ENCODE assay signal across 1 cellular context in the genomic region with DNA sequence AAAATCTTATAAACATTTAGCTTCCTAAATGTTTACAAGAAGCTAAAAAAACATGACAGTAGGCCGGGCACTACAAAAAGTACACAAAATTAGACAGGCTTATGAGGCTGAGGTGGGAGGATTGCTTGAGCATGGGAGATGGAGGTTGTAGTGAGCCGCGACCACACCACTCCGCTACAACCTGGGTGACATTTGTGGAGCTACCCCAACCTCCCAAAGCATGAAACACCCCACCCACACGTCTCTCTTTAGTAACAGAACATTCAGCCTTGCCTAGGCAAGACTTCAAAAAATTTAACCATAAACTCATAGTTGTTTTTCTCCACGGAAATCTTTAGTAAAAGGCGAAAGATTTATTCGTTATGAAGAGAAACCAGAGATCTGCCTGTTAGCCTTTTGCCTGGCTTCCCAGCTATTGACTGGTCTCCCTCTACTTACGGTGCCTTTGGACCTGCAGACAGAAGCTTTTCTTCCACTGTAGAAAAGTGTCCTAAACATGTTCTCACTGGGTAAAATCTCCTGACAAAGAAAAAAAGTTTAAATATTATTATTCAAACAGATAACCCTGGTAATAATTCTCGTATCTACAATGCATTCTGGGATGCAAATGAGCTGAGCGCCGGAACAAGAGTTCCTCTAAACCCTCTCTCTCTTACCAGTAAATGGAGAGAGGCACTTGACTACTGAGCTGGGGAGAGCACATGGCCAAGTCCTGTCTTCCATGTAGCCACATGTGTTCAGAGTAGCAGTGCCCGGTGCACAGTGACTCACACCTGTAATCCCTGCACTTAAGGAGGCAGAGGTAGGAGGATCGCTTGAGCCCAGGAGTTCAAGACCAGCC.
TF ChIP-seq lines count a peak whose summit lies in the region.

No MANE protein-coding gene starts in this region.

TF ChIP-seq in HepG2, 621 proteins besides CTCF, POLR2A, EP300 and RAD21 (continued from another document and continues in another):
- TF ChIP-seq ZNF75D (CRISPR knock-in tag; IDR thresholded peaks at IDR 0.05; ENCODE audit: borderline replicate concordance) (no peak), RFX5 (IDR thresholded peaks at IDR 0.05; ENCODE audit: low read depth, low read length) (no peak), GATA4 (IDR thresholded peaks at IDR 0.05; ENCODE audit: borderline replicate concordance, low read depth) (peak; percentile 100), ARNTL (CRISPR knock-in tag; IDR thresholded peaks at IDR 0.05) (no peak), RBM39 (IDR thresholded peaks at IDR 0.05; ENCODE audit: low read depth, low read length, poor library complexity, severe bottlenecking) (peak; percentile 24), PITX1 (CRISPR knock-in tag; IDR thresholded peaks at IDR 0.05) (peak; percentile 56; the same call in 1 of the 2 replicates), SNAPC2 (CRISPR knock-in tag; IDR thresholded peaks at IDR 0.05) (peak; percentile 100), KLF16 (CRISPR knock-in tag; IDR thresholded peaks at IDR 0.05) (peak; percentile 70 to 95; a peak in 3 of 4 replicates), ESRRA (CRISPR knock-in tag; IDR thresholded peaks at IDR 0.05; ENCODE audit: low read depth) (0 out of 2 replicates have a peak, but pooled peaks have one; percentile 36), ZSCAN12 (CRISPR knock-in tag; IDR thresholded peaks at IDR 0.05) (no peak), SATB2 (CRISPR knock-in tag; IDR thresholded peaks at IDR 0.05) (0 out of 2 replicates have a peak, but pooled peaks have one; percentile 4), MYNN (CRISPR knock-in tag; IDR thresholded peaks at IDR 0.05; ENCODE audit: low read depth) (0 out of 2 replicates have a peak, but pooled peaks have one; percentile 53), ZNF33B (CRISPR knock-in tag; IDR thresholded peaks at IDR 0.05) (no peak), MTF2 (CRISPR knock-in tag; IDR thresholded peaks at IDR 0.05; ENCODE audit: borderline replicate concordance) (no peak), ZNF607 (CRISPR knock-in tag; IDR thresholded peaks at IDR 0.05; ENCODE audit: borderline replicate concordance) (no peak), EED (CRISPR knock-in tag; IDR thresholded peaks at IDR 0.05) (no peak), SMYD3 (CRISPR knock-in tag; IDR thresholded peaks at IDR 0.05) (no peak), SMC3 (IDR thresholded peaks at IDR 0.05; ENCODE audit: low read length) (no peak), ZFY (CRISPR knock-in tag; IDR thresholded peaks at IDR 0.05) (no peak; the same call in none of the 2 replicates), ZNF773 (CRISPR knock-in tag; IDR thresholded peaks at IDR 0.05; ENCODE audit: borderline replicate concordance) (no peak), DPF2 (CRISPR knock-in tag; IDR thresholded peaks at IDR 0.05; ENCODE audit: borderline replicate concordance, low read depth) (no peak), ZNF383 (CRISPR knock-in tag; IDR thresholded peaks at IDR 0.05; ENCODE audit: borderline replicate concordance) (no peak), HNRNPL (IDR thresholded peaks at IDR 0.05; ENCODE audit: low read depth, low read length) (no peak), ZNF136 (CRISPR knock-in tag; IDR thresholded peaks at IDR 0.05; ENCODE audit: low read depth) (no peak), ZNF569 (CRISPR knock-in tag; IDR thresholded peaks at IDR 0.05; ENCODE audit: borderline replicate concordance) (peak; percentile 38; the same call in 1 of the 2 replicates), ELF1 (CRISPR knock-in tag; IDR thresholded peaks at IDR 0.05) (no peak; the same call in 1 of the 2 replicates), HDAC2 (CRISPR knock-in tag; IDR thresholded peaks at IDR 0.05) (peak; percentile 28; the same call in 1 of the 2 replicates), ZNF720 (CRISPR knock-in tag; IDR thresholded peaks at IDR 0.05) (0 out of 2 replicates have a peak, but pooled peaks have one; percentile 59), DNMT3B (CRISPR knock-in tag; conservative IDR thresholded peaks at IDR 0.05) (peak; percentile 73), ZNF589 (CRISPR knock-in tag; conservative IDR thresholded peaks at IDR 0.05) (0 out of 2 replicates have a peak, but pooled peaks have one; percentile 65), ZSCAN29 (CRISPR knock-in tag; conservative IDR thresholded peaks at IDR 0.05) (0 out of 2 replicates have a peak, but pooled peaks have one; percentile 31), HOXA3 (CRISPR knock-in tag; IDR thresholded peaks at IDR 0.05) (peak; percentile 79), ZNF564 (CRISPR knock-in tag; IDR thresholded peaks at IDR 0.05) (peak; percentile 81; the same call in 1 of the 2 replicates), SMARCC2 (IDR thresholded peaks at IDR 0.05) (no peak), ETV6 (CRISPR knock-in tag; conservative IDR thresholded peaks at IDR 0.05) (peak; percentile 82)
- TF ChIP-seq, protein P1, sequence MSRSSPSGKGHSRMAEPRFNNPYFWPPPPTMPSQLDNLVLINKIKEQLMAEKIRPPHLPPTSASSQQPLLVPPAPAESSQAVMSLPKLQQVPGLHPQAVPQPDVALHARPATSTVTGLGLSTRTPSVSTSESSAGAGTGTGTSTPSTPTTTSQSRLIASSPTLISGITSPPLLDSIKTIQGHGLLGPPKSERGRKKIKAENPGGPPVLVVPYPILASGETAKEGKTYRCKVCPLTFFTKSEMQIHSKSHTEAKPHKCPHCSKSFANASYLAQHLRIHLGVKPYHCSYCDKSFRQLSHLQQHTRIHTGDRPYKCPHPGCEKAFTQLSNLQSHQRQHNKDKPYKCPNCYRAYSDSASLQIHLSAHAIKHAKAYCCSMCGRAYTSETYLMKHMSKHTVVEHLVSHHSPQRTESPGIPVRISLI (CRISPR knock-in tag; IDR thresholded peaks at IDR 0.05; ENCODE audit: borderline replicate concordance) = peak; percentile 52; the same call in 1 of the 2 replicates
- TF ChIP-seq, protein P2, sequence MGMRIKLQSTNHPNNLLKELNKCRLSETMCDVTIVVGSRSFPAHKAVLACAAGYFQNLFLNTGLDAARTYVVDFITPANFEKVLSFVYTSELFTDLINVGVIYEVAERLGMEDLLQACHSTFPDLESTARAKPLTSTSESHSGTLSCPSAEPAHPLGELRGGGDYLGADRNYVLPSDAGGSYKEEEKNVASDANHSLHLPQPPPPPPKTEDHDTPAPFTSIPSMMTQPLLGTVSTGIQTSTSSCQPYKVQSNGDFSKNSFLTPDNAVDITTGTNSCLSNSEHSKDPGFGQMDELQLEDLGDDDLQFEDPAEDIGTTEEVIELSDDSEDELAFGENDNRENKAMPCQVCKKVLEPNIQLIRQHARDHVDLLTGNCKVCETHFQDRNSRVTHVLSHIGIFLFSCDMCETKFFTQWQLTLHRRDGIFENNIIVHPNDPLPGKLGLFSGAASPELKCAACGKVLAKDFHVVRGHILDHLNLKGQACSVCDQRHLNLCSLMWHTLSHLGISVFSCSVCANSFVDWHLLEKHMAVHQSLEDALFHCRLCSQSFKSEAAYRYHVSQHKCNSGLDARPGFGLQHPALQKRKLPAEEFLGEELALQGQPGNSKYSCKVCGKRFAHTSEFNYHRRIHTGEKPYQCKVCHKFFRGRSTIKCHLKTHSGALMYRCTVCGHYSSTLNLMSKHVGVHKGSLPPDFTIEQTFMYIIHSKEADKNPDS (CRISPR knock-in tag; IDR thresholded peaks at IDR 0.05) = no peak
- TF ChIP-seq, protein P3, sequence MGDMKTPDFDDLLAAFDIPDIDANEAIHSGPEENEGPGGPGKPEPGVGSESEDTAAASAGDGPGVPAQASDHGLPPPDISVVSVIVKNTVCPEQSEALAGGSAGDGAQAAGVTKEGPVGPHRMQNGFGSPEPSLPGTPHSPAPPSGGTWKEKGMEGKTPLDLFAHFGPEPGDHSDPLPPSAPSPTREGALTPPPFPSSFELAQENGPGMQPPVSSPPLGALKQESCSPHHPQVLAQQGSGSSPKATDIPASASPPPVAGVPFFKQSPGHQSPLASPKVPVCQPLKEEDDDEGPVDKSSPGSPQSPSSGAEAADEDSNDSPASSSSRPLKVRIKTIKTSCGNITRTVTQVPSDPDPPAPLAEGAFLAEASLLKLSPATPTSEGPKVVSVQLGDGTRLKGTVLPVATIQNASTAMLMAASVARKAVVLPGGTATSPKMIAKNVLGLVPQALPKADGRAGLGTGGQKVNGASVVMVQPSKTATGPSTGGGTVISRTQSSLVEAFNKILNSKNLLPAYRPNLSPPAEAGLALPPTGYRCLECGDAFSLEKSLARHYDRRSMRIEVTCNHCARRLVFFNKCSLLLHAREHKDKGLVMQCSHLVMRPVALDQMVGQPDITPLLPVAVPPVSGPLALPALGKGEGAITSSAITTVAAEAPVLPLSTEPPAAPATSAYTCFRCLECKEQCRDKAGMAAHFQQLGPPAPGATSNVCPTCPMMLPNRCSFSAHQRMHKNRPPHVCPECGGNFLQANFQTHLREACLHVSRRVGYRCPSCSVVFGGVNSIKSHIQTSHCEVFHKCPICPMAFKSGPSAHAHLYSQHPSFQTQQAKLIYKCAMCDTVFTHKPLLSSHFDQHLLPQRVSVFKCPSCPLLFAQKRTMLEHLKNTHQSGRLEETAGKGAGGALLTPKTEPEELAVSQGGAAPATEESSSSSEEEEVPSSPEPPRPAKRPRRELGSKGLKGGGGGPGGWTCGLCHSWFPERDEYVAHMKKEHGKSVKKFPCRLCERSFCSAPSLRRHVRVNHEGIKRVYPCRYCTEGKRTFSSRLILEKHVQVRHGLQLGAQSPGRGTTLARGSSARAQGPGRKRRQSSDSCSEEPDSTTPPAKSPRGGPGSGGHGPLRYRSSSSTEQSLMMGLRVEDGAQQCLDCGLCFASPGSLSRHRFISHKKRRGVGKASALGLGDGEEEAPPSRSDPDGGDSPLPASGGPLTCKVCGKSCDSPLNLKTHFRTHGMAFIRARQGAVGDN (CRISPR knock-in tag; IDR thresholded peaks at IDR 0.05) = no peak; the same call in 1 of the 2 replicates
- TF ChIP-seq, protein P4, sequence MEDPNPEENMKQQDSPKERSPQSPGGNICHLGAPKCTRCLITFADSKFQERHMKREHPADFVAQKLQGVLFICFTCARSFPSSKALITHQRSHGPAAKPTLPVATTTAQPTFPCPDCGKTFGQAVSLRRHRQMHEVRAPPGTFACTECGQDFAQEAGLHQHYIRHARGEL (CRISPR knock-in tag; IDR thresholded peaks at IDR 0.05) = no peak
- TF ChIP-seq, protein P5, sequence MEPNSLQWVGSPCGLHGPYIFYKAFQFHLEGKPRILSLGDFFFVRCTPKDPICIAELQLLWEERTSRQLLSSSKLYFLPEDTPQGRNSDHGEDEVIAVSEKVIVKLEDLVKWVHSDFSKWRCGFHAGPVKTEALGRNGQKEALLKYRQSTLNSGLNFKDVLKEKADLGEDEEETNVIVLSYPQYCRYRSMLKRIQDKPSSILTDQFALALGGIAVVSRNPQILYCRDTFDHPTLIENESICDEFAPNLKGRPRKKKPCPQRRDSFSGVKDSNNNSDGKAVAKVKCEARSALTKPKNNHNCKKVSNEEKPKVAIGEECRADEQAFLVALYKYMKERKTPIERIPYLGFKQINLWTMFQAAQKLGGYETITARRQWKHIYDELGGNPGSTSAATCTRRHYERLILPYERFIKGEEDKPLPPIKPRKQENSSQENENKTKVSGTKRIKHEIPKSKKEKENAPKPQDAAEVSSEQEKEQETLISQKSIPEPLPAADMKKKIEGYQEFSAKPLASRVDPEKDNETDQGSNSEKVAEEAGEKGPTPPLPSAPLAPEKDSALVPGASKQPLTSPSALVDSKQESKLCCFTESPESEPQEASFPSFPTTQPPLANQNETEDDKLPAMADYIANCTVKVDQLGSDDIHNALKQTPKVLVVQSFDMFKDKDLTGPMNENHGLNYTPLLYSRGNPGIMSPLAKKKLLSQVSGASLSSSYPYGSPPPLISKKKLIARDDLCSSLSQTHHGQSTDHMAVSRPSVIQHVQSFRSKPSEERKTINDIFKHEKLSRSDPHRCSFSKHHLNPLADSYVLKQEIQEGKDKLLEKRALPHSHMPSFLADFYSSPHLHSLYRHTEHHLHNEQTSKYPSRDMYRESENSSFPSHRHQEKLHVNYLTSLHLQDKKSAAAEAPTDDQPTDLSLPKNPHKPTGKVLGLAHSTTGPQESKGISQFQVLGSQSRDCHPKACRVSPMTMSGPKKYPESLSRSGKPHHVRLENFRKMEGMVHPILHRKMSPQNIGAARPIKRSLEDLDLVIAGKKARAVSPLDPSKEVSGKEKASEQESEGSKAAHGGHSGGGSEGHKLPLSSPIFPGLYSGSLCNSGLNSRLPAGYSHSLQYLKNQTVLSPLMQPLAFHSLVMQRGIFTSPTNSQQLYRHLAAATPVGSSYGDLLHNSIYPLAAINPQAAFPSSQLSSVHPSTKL (CRISPR knock-in tag; IDR thresholded peaks at IDR 0.05) = peak; percentile 46; the same call in 1 of the 2 replicates
- TF ChIP-seq, protein P6, sequence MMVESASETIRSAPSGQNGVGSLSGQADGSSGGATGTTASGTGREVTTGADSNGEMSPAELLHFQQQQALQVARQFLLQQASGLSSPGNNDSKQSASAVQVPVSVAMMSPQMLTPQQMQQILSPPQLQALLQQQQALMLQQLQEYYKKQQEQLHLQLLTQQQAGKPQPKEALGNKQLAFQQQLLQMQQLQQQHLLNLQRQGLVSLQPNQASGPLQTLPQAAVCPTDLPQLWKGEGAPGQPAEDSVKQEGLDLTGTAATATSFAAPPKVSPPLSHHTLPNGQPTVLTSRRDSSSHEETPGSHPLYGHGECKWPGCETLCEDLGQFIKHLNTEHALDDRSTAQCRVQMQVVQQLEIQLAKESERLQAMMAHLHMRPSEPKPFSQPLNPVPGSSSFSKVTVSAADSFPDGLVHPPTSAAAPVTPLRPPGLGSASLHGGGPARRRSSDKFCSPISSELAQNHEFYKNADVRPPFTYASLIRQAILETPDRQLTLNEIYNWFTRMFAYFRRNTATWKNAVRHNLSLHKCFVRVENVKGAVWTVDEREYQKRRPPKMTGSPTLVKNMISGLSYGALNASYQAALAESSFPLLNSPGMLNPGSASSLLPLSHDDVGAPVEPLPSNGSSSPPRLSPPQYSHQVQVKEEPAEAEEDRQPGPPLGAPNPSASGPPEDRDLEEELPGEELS (CRISPR knock-in tag; IDR thresholded peaks at IDR 0.05) = peak; percentile 71
- TF ChIP-seq, protein P7, sequence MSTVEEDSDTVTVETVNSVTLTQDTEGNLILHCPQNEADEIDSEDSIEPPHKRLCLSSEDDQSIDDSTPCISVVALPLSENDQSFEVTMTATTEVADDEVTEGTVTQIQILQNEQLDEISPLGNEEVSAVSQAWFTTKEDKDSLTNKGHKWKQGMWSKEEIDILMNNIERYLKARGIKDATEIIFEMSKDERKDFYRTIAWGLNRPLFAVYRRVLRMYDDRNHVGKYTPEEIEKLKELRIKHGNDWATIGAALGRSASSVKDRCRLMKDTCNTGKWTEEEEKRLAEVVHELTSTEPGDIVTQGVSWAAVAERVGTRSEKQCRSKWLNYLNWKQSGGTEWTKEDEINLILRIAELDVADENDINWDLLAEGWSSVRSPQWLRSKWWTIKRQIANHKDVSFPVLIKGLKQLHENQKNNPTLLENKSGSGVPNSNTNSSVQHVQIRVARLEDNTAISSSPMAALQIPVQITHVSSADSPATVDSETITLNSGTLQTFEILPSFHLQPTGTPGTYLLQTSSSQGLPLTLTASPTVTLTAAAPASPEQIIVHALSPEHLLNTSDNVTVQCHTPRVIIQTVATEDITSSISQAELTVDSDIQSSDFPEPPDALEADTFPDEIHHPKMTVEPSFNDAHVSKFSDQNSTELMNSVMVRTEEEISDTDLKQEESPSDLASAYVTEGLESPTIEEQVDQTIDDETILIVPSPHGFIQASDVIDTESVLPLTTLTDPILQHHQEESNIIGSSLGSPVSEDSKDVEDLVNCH (CRISPR knock-in tag; IDR thresholded peaks at IDR 0.05) = no peak
- TF ChIP-seq, protein P8, sequence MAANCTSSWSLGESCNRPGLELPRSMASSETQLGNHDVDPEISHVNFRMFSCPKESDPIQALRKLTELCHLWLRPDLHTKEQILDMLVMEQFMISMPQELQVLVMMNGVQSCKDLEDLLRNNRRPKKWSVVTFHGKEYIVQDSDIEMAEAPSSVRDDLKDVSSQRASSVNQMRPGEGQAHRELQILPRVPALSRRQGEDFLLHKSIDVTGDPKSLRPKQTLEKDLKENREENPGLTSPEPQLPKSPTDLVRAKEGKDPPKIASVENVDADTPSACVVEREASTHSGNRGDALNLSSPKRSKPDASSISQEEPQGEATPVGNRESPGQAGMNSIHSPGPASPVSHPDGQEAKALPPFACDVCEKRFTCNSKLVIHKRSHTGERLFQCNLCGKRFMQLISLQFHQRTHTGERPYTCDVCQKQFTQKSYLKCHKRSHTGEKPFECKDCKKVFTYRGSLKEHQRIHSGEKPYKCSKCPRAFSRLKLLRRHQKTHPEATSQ (CRISPR knock-in tag; IDR thresholded peaks at IDR 0.05; ENCODE audit: borderline replicate concordance) = no peak; the same call in none of the 2 replicates
